In the genomic region with DNA sequence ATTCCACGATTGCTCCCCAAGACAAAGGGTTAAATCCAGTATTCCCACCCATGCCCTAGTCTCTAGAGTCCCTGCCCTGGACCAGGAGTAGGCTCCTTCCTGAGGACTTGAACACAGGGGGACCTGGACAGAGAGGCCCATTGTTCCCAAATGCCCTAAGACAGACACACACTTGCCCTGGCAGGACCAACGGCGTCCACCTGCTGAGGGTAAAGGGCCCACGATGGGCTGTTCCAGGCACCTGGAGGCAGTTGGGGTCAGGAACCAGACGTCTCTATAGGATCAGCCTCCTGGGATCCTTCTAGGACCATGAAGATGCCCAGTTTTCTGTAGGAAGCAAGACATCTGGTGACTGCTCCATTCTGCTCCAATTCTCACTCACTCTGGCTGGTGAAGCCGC, we compare ENCODE assay signal across 18 cellular contexts. TPM values are rescaled to one million over a fixed set of nuclear protein-coding genes. Genes with fewer than 3 reads are reported as not detected.
DNase-seq lines count a peak whose midpoint lies in the region; ATAC-seq and TF ChIP-seq lines count a peak whose summit lies in the region.
"Had no signal": no experiment of that assay in that cellular context is flagged by ENCODE, and none has a peak within 500 bp of the region (broad histone marks: within the 10 kb centered on the region; RNA-seq: fewer than 3 reads in every experiment).

No MANE protein-coding gene starts in this region.

- H3K27ac ChIP-seq in upper lobe of right lung (no peak overlapping the region), colonic mucosa (no peak overlapping the region)
- H3K27ac ChIP-seq: BLaER1 treated with 17β-estradiol and CSF1 and Interleukin-3, amounts not matched to agents 10 nM and 100 nM had no signal

- H3K4me3 Mint-ChIP-seq in activated naive CD4-positive, alpha-beta T cell treated with anti-CD3 and anti-CD28 coated beads, Interleukin-2, amount 10 ng/mL, durations not matched to agents 7 days and 5 days, result no peak overlapping the region
- no peak overlapping the region for H3K4me3 Mint-ChIP-seq in memory B cell
- H3K4me3 Mint-ChIP-seq: CD4-positive, CD25-positive, alpha-beta regulatory T cell; CD8-positive, alpha-beta memory T cell; HFFc6 had no signal

- no peaks in the 10 kb centered on the region for H3K4me1 Mint-ChIP-seq in activated naive CD4-positive, alpha-beta T cell treated with anti-CD3 and anti-CD28 coated beads, Interleukin-2, amount 10 ng/mL, durations not matched to agents 7 days and 5 days
- H3K4me1 Mint-ChIP-seq in memory B cell, result peaks cover 16% of the 10 kb centered on the region
- H3K4me1 Mint-ChIP-seq: CD8-positive, alpha-beta memory T cell had no signal

- CTCF ChIA-PET in activated naive CD4-positive, alpha-beta T cell treated with anti-CD3 and anti-CD28 coated beads, Interleukin-2, amount 10 ng/mL, durations not matched to agents 7 days and 5 days (lab: Charles Lee), result no interaction called here

- no peak overlapping the region for H3K9ac ChIP-seq in colonic mucosa (ENCODE audit: low read depth in 2 of 2, low read length in 2 of 2)
- H3K9ac ChIP-seq: BLaER1 treated with 17β-estradiol and CSF1 and Interleukin-3, amounts not matched to agents 10 nM and 100 nM had no signal

- H3K9me3 ChIP-seq in upper lobe of right lung, result no peaks in the 10 kb centered on the region
- H3K9me3 ChIP-seq in colonic mucosa, result no peaks in the 10 kb centered on the region
- H3K9me3 ChIP-seq: BLaER1 treated with 17β-estradiol and CSF1 and Interleukin-3, amounts not matched to agents 10 nM and 100 nM had no signal

- H3K27me3 ChIP-seq in upper lobe of right lung (no peaks in the 10 kb centered on the region), colonic mucosa (no peaks in the 10 kb centered on the region)
- H3K27me3 ChIP-seq: BLaER1 treated with 17β-estradiol and CSF1 and Interleukin-3, amounts not matched to agents 10 nM and 100 nM had no signal

- peaks cover 7% of the 10 kb centered on the region for H3K27me3 Mint-ChIP-seq in activated naive CD4-positive, alpha-beta T cell treated with anti-CD3 and anti-CD28 coated beads, Interleukin-2, amount 10 ng/mL, durations not matched to agents 7 days and 5 days
- H3K27me3 Mint-ChIP-seq in memory B cell, result no peaks in the 10 kb centered on the region

- H3K36me3 ChIP-seq in upper lobe of right lung, result no peaks in the 10 kb centered on the region
- no peaks in the 10 kb centered on the region for H3K36me3 ChIP-seq in colonic mucosa
- H3K36me3 ChIP-seq: BLaER1 treated with 17β-estradiol and CSF1 and Interleukin-3, amounts not matched to agents 10 nM and 100 nM had no signal

- ATAC-seq in activated naive CD4-positive, alpha-beta T cell treated with anti-CD3 and anti-CD28 coated beads, Interleukin-2, amount 50 U/mL, for 72 hours, result no peak
- ATAC-seq in memory B cell (ENCODE audit: low read depth) (no peak), sciatic nerve (no peak), upper lobe of right lung (no peak), GM18498 (IDR thresholded peaks at IDR 0.05; ENCODE audit: unreplicated experiment) (no peak)
- ATAC-seq: HCT116 had no signal

- no peaks in the 10 kb centered on the region for H3K36me3 Mint-ChIP-seq in activated naive CD4-positive, alpha-beta T cell treated with anti-CD3 and anti-CD28 coated beads, Interleukin-2, amount 10 ng/mL, durations not matched to agents 7 days and 5 days
- H3K36me3 Mint-ChIP-seq in activated naive CD4-positive, alpha-beta T cell treated with anti-CD3 and anti-CD28 coated beads, Interleukin-2, amount 50 U/mL, for 72 hours, result no peaks in the 10 kb centered on the region
- H3K36me3 Mint-ChIP-seq in memory B cell, result peaks cover 3% of the 10 kb centered on the region
- H3K36me3 Mint-ChIP-seq: CD4-positive, CD25-positive, alpha-beta regulatory T cell; CD8-positive, alpha-beta memory T cell had no signal

- H3K4me3 ChIP-seq in upper lobe of right lung (no peak overlapping the region), colonic mucosa (no peak overlapping the region)
- H3K4me3 ChIP-seq: BLaER1 treated with 17β-estradiol and CSF1 and Interleukin-3, amounts not matched to agents 10 nM and 100 nM had no signal

- TF ChIP-seq CTCF in upper lobe of right lung (IDR thresholded peaks at IDR 0.05) (no peak), colonic mucosa (IDR thresholded peaks at IDR 0.05) (no peak)

- no peak overlapping the region for H3K27ac Mint-ChIP-seq in activated naive CD4-positive, alpha-beta T cell treated with anti-CD3 and anti-CD28 coated beads, Interleukin-2, amount 10 ng/mL, durations not matched to agents 7 days and 5 days
- H3K27ac Mint-ChIP-seq in activated naive CD4-positive, alpha-beta T cell treated with anti-CD3 and anti-CD28 coated beads, Interleukin-2, amount 50 U/mL, for 72 hours, result no peak overlapping the region
- H3K27ac Mint-ChIP-seq in memory B cell, result peak overlapping the region; percentile 60
- H3K27ac Mint-ChIP-seq: CD4-positive, CD25-positive, alpha-beta regulatory T cell; CD8-positive, alpha-beta memory T cell; HFFc6 had no signal

- intact Hi-C loops in sciatic nerve (cut with DNase I), result no loop called here
- intact Hi-C loops in upper lobe of right lung (cut with DNase I), result no loop called here
- intact Hi-C loops in colonic mucosa (cut with DNase I), result no loop called here

- no peaks in the 10 kb centered on the region for H3K9me3 Mint-ChIP-seq in activated naive CD4-positive, alpha-beta T cell treated with anti-CD3 and anti-CD28 coated beads, Interleukin-2, amount 10 ng/mL, durations not matched to agents 7 days and 5 days
- H3K9me3 Mint-ChIP-seq in activated naive CD4-positive, alpha-beta T cell treated with anti-CD3 and anti-CD28 coated beads, Interleukin-2, amount 50 U/mL, for 72 hours, result no peaks in the 10 kb centered on the region
- no peaks in the 10 kb centered on the region for H3K9me3 Mint-ChIP-seq in memory B cell
- H3K9me3 Mint-ChIP-seq: CD4-positive, CD25-positive, alpha-beta regulatory T cell; CD8-positive, alpha-beta memory T cell; HFFc6 had no signal

- H3K4me1 ChIP-seq in upper lobe of right lung, result no peaks in the 10 kb centered on the region
- no peaks in the 10 kb centered on the region for H3K4me1 ChIP-seq in colonic mucosa

- peak; percentile 11 for DNase-seq in activated naive CD4-positive, alpha-beta T cell treated with anti-CD3 and anti-CD28 coated beads, Interleukin-2, amount 10 ng/mL, durations not matched to agents 7 days and 5 days
- DNase-seq in activated naive CD4-positive, alpha-beta T cell treated with anti-CD3 and anti-CD28 coated beads, Interleukin-2, amount 50 U/mL, for 72 hours (ENCODE audit: low spot score in 2 of 2), result no peak
- DNase-seq in memory B cell (ENCODE audit: low spot score in 2 of 2) (no peak), sciatic nerve (ENCODE audit: low spot score) (peak; percentile 21), upper lobe of right lung (peak; percentile 28), colonic mucosa (no peak), middle frontal gyrus (ENCODE audit: extremely low spot score, low spot score) (no peak)
- DNase-seq: 8988T; CD4-positive, CD25-positive, alpha-beta regulatory T cell; COR-L47; GOT3; H7; HFFc6 had no signal

RNA-seq across cellular contexts. Expression of gene TNFRSF13B, which starts 39.3 kb away (rescaled TPM):
- not detected for total RNA-seq in activated naive CD4-positive, alpha-beta T cell treated with anti-CD3 and anti-CD28 coated beads, Interleukin-2, amount 50 U/mL, for 72 hours
- total RNA-seq in sciatic nerve (not detected), upper lobe of right lung (not detected), colonic mucosa (1 to 10 TPM in 1 of 2 donors, under 1 TPM in 1; 0.42 to 1.1 TPM)
- total RNA-seq: A673; CD8-positive, alpha-beta memory T cell; HFFc6 had no signal

Comparison
In these comparisons a context has a peak if more than half of its experiments do, and no peak if none do; other contexts are left out.
1. DNase-seq: peak in activated naive CD4-positive, alpha-beta T cell treated with anti-CD3 and anti-CD28 coated beads, Interleukin-2, amount 10 ng/mL, durations not matched to agents 7 days and 5 days (single experiment), sciatic nerve (single experiment) and upper lobe of right lung (single experiment); none in activated naive CD4-positive, alpha-beta T cell treated with anti-CD3 and anti-CD28 coated beads, Interleukin-2, amount 50 U/mL, for 72 hours (0 of 2), memory B cell (0 of 2), colonic mucosa (single experiment) and middle frontal gyrus (single experiment).